ENCODE assay signal across 2 cellular contexts in the genomic region with DNA sequence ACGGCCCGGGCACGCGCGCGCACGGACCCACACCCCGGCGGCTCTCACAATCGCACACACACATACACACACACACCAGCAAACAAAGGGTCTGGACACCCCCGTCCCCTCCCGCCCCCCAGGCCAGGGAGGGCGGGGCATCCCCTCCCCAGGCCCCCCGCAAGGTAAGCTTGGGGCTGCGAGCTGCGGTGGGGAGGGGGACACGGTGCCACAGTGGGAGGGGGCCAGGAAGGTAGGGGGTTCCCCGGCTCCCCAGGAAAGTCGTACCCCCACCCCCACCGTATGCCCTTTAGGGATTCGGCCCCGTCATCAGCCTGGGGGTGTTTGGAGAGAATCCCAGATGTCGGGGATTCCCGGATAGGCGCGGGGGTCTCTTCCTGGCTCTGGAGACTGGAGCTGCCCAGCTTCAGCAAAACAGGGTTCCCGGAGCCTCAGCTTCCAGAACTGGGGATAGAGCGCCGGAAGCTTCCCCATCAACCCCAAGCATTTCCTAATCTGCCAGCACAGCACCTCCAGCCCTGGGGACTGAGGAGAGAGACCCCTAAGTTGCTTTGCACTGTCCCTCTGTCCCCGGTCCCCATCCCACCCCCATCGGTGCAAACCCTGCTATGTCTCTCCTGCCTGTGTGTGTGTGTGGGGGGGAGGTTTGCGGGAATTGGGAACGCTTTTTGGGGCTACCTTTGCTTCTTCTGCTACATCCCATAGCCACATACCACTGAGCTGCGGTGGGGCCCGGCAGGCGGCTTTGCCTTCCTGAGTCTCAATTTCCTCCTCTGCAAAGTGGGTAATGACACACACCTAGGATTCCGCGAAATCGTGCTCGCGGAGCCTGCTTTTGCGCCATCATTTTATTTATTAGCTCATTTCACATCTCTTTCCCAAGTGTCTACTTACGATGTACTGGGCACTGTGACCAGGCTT.
TF ChIP-seq lines count a peak whose summit lies in the region.

No MANE protein-coding gene starts in this region.

TF ChIP-seq in SK-N-SH, 30 proteins besides CTCF, POLR2A, EP300 and RAD21 (continued from another document):
- TF ChIP-seq, protein P1, sequence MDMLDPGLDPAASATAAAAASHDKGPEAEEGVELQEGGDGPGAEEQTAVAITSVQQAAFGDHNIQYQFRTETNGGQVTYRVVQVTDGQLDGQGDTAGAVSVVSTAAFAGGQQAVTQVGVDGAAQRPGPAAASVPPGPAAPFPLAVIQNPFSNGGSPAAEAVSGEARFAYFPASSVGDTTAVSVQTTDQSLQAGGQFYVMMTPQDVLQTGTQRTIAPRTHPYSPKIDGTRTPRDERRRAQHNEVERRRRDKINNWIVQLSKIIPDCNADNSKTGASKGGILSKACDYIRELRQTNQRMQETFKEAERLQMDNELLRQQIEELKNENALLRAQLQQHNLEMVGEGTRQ (IDR thresholded peaks at IDR 0.05; ENCODE audit: borderline replicate concordance, low read depth, low read length), result no peak
- no peak for TF ChIP-seq NFIC (IDR thresholded peaks at IDR 0.05; ENCODE audit: borderline replicate concordance)
- TF ChIP-seq, protein P2, sequence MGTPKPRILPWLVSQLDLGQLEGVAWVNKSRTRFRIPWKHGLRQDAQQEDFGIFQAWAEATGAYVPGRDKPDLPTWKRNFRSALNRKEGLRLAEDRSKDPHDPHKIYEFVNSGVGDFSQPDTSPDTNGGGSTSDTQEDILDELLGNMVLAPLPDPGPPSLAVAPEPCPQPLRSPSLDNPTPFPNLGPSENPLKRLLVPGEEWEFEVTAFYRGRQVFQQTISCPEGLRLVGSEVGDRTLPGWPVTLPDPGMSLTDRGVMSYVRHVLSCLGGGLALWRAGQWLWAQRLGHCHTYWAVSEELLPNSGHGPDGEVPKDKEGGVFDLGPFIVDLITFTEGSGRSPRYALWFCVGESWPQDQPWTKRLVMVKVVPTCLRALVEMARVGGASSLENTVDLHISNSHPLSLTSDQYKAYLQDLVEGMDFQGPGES (IDR thresholded peaks at IDR 0.05; ENCODE audit: low read depth, low read length), result no peak
- no peak for TF ChIP-seq GABPA (IDR thresholded peaks at IDR 0.05; ENCODE audit: low read depth)
- TF ChIP-seq FOSL2 (IDR thresholded peaks at IDR 0.05; ENCODE audit: borderline replicate concordance, low read depth), result no peak
- TF ChIP-seq TAF1 (IDR thresholded peaks at IDR 0.05; ENCODE audit: borderline replicate concordance, low read depth, low read length), result no peak
- TF ChIP-seq MXI1 (IDR thresholded peaks at IDR 0.05; ENCODE audit: low read depth, low read length), result no peak
- TF ChIP-seq RFX5 (IDR thresholded peaks at IDR 0.05; ENCODE audit: low read length), result no peak
- TF ChIP-seq RXRA (IDR thresholded peaks at IDR 0.05; ENCODE audit: borderline replicate concordance, low read depth), result no peak
- TF ChIP-seq, protein P3, sequence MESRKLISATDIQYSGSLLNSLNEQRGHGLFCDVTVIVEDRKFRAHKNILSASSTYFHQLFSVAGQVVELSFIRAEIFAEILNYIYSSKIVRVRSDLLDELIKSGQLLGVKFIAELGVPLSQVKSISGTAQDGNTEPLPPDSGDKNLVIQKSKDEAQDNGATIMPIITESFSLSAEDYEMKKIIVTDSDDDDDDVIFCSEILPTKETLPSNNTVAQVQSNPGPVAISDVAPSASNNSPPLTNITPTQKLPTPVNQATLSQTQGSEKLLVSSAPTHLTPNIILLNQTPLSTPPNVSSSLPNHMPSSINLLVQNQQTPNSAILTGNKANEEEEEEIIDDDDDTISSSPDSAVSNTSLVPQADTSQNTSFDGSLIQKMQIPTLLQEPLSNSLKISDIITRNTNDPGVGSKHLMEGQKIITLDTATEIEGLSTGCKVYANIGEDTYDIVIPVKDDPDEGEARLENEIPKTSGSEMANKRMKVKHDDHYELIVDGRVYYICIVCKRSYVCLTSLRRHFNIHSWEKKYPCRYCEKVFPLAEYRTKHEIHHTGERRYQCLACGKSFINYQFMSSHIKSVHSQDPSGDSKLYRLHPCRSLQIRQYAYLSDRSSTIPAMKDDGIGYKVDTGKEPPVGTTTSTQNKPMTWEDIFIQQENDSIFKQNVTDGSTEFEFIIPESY (IDR thresholded peaks at IDR 0.05; ENCODE audit: borderline replicate concordance, low read depth), result no peak
- TF ChIP-seq MEF2A (IDR thresholded peaks at IDR 0.05; ENCODE audit: borderline replicate concordance, low read depth), result no peak
- no peak for TF ChIP-seq GATA2 (CRISPR knock-in tag; IDR thresholded peaks at IDR 0.05)

TF ChIP-seq in SK-N-SH treated with all-trans-retinoic acid at 6 μM for 48 hours, 23 proteins besides CTCF, POLR2A, EP300 and RAD21 (continued from another document):
- TF ChIP-seq RARB (CRISPR knock-in tag; IDR thresholded peaks at IDR 0.05) (no peak), ZFP3 (CRISPR knock-in tag; IDR thresholded peaks at IDR 0.05) (no peak), PPARA (CRISPR knock-in tag; IDR thresholded peaks at IDR 0.05; ENCODE audit: borderline replicate concordance) (no peak), CSDC2 (CRISPR knock-in tag; IDR thresholded peaks at IDR 0.05) (no peak), ZNF565 (CRISPR knock-in tag; conservative IDR thresholded peaks at IDR 0.05; ENCODE audit: low read depth) (no peak), OSR1 (CRISPR knock-in tag; IDR thresholded peaks at IDR 0.05) (no peak), ESRRG (CRISPR knock-in tag; IDR thresholded peaks at IDR 0.05) (no peak), ARNTL (CRISPR knock-in tag; IDR thresholded peaks at IDR 0.05; ENCODE audit: borderline replicate concordance, low read depth) (no peak), SNAI2 (CRISPR knock-in tag; IDR thresholded peaks at IDR 0.05) (no peak), ISL1 (CRISPR knock-in tag; IDR thresholded peaks at IDR 0.05) (no peak), ZC3H10 (CRISPR knock-in tag; IDR thresholded peaks at IDR 0.05) (no peak), TOX (CRISPR knock-in tag; IDR thresholded peaks at IDR 0.05; ENCODE audit: borderline replicate concordance) (no peak)
- TF ChIP-seq, protein P4, sequence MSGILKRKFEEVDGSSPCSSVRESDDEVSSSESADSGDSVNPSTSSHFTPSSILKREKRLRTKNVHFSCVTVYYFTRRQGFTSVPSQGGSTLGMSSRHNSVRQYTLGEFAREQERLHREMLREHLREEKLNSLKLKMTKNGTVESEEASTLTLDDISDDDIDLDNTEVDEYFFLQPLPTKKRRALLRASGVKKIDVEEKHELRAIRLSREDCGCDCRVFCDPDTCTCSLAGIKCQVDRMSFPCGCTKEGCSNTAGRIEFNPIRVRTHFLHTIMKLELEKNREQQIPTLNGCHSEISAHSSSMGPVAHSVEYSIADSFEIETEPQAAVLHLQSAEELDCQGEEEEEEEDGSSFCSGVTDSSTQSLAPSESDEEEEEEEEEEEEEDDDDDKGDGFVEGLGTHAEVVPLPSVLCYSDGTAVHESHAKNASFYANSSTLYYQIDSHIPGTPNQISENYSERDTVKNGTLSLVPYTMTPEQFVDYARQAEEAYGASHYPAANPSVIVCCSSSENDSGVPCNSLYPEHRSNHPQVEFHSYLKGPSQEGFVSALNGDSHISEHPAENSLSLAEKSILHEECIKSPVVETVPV (CRISPR knock-in tag; IDR thresholded peaks at IDR 0.05), result no peak
- TF ChIP-seq, protein P5, sequence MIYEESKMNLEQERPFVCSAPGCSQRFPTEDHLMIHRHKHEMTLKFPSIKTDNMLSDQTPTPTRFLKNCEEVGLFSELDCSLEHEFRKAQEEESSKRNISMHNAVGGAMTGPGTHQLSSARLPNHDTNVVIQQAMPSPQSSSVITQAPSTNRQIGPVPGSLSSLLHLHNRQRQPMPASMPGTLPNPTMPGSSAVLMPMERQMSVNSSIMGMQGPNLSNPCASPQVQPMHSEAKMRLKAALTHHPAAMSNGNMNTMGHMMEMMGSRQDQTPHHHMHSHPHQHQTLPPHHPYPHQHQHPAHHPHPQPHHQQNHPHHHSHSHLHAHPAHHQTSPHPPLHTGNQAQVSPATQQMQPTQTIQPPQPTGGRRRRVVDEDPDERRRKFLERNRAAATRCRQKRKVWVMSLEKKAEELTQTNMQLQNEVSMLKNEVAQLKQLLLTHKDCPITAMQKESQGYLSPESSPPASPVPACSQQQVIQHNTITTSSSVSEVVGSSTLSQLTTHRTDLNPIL (CRISPR knock-in tag; IDR thresholded peaks at IDR 0.05; ENCODE audit: low read depth), result no peak
- TF ChIP-seq, protein P6, sequence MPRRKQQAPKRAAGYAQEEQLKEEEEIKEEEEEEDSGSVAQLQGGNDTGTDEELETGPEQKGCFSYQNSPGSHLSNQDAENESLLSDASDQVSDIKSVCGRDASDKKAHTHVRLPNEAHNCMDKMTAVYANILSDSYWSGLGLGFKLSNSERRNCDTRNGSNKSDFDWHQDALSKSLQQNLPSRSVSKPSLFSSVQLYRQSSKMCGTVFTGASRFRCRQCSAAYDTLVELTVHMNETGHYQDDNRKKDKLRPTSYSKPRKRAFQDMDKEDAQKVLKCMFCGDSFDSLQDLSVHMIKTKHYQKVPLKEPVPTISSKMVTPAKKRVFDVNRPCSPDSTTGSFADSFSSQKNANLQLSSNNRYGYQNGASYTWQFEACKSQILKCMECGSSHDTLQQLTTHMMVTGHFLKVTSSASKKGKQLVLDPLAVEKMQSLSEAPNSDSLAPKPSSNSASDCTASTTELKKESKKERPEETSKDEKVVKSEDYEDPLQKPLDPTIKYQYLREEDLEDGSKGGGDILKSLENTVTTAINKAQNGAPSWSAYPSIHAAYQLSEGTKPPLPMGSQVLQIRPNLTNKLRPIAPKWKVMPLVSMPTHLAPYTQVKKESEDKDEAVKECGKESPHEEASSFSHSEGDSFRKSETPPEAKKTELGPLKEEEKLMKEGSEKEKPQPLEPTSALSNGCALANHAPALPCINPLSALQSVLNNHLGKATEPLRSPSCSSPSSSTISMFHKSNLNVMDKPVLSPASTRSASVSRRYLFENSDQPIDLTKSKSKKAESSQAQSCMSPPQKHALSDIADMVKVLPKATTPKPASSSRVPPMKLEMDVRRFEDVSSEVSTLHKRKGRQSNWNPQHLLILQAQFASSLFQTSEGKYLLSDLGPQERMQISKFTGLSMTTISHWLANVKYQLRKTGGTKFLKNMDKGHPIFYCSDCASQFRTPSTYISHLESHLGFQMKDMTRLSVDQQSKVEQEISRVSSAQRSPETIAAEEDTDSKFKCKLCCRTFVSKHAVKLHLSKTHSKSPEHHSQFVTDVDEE (CRISPR knock-in tag; IDR thresholded peaks at IDR 0.05), result no peak
